In the genomic region with DNA sequence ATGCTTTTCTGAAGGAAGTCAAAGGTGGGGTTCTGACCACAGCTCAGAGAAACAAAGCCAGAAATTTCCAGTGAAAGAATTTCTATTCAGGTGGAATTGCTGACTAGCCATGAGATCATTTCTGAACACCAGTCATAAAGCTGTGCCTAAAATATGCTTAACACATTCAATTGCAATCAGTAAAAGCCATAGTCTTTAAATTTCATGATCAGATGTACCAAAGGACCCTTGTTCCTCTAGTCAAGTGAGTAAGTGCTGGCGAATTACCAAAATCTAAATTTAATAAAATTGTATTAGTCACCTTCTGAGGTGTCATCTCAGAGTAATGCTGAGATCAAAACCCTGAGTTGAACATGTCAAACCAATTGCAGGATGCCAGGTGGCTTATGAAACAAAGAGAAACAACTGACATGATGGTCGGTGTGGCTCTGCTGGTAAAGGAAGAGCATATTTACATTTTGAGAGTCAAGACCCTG, we compare ENCODE assay signal across 19 cellular contexts.
DNase-seq lines count a peak whose midpoint lies in the region; ATAC-seq, FAIRE-seq and TF ChIP-seq lines count a peak whose summit lies in the region.
"Had no signal": no experiment of that assay in that cellular context is flagged by ENCODE, and none has a peak within 500 bp of the region (broad histone marks: within the 10 kb centered on the region; RNA-seq: fewer than 3 reads in every experiment).

No MANE protein-coding gene starts in this region.

- no peak overlapping the region for H3K4me3 ChIP-seq in bronchial epithelial cell (ENCODE audit: low read depth, low read length)
- H3K4me3 ChIP-seq: A549, GM12878, GM23338, Peyer's patch had no signal

- ATAC-seq in GM19351 (IDR thresholded peaks at IDR 0.05; ENCODE audit: unreplicated experiment) = no peak
- ATAC-seq in GM19397 (IDR thresholded peaks at IDR 0.05; ENCODE audit: unreplicated experiment) = no peak
- ATAC-seq: A549, GM12878, GM23338 had no signal

- H3K36me3 ChIP-seq in bronchial epithelial cell (ENCODE audit: control insufficient read depth, insufficient read depth, low read length) = no peaks in the 10 kb centered on the region
- H3K36me3 ChIP-seq: Peyer's patch had no signal

- no peaks in the 10 kb centered on the region for H3K27me3 ChIP-seq in bronchial epithelial cell (ENCODE audit: control insufficient read depth, insufficient read depth, low read length)
- H3K27me3 ChIP-seq: Peyer's patch had no signal

- FAIRE-seq in bronchial epithelial cell (lab: Jason Lieb, UNC) = no peak
- FAIRE-seq: A549, GM12878, GM18507 had no signal

- DNase-seq in NCI-H748 (lab: John Stamatoyannopoulos, UW; ENCODE audit: unreplicated experiment) = peak; percentile 3
- DNase-seq in NCI-H748 treated with DMSO at 0.1 percent for 48 hours (lab: John Stamatoyannopoulos, UW) = no peak
- peak; percentile 47 for DNase-seq in RKO (ENCODE audit: low spot score)
- DNase-seq in bronchial epithelial cell (ENCODE audit: low read depth) = peak; percentile 56
- peak; percentile 7 for DNase-seq in kidney tubule cell (ENCODE audit: low spot score)
- DNase-seq in AG08396 (ENCODE audit: low spot score) = no peak
- DNase-seq: Caco-2, DMS79, HFFc6, NCI-H1417 treated with DMSO at 0.1 percent for 48 hours, NCI-H2029 treated with DMSO at 0.1 percent for 48 hours, NCI-H526, Peyer's patch had no signal

- no peak for TF ChIP-seq CTCF in bronchial epithelial cell (IDR thresholded peaks at IDR 0.05; ENCODE audit: insufficient read depth, low read length, severe bottlenecking)

Comparison
In these comparisons a context has a peak if more than half of its experiments do, and no peak if none do; other contexts are left out.
1. DNase-seq: peak in NCI-H748 (single experiment), RKO (single experiment), bronchial epithelial cell (single experiment) and kidney tubule cell (single experiment); none in NCI-H748 treated with DMSO at 0.1 percent for 48 hours (single experiment) and AG08396 (single experiment).